ENCODE assay signal across 20 cellular contexts in genomic region chr3:181610973-181611265, GRCh38.
A peak's percentile ranks its signal among the peaks of the same experiment; 100 is the strongest.
DNase-seq lines count a peak whose midpoint lies in the region; ATAC-seq and TF ChIP-seq lines count a peak whose summit lies in the region.
"Had no signal": no experiment of that assay in that cellular context is flagged by ENCODE, and none has a peak within 500 bp of the region (broad histone marks: within the 10 kb centered on the region; RNA-seq: fewer than 3 reads in every experiment).

No MANE protein-coding gene starts in this region.

- no peak for ATAC-seq in heart left ventricle
- ATAC-seq in natural killer cell treated with Interleukin-12 subunit alpha and Interleukin-12 subunit beta and Interleukin-15 and Interleukin-18, amount 100 ng/mL, for 72 hours = no peak
- ATAC-seq: effector memory CD8-positive, alpha-beta T cell; left cardiac atrium had no signal

- H3K9me3 ChIP-seq in heart left ventricle = no peaks in the 10 kb centered on the region
- H3K9me3 ChIP-seq: testis had no signal

- 82 to 92% (median 86%) methylated on average over 2 of the region's 2 CpGs for WGBS in heart left ventricle, 4 donors

- no peak overlapping the region for H3K4me3 Mint-ChIP-seq in natural killer cell treated with Interleukin-12 subunit alpha and Interleukin-12 subunit beta and Interleukin-15 and Interleukin-18, amount 100 ng/mL, for 72 hours
- no peak overlapping the region for H3K4me3 Mint-ChIP-seq in MCF 10A (ENCODE audit: unreplicated experiment)
- H3K4me3 Mint-ChIP-seq: central memory CD8-positive, alpha-beta T cell; effector memory CD8-positive, alpha-beta T cell; IgD-negative memory B cell; nephron had no signal

- H3K27ac ChIP-seq in cingulate gyrus (ENCODE audit: low read depth, low read length) (peak overlapping the region; percentile 80), heart left ventricle (no peak overlapping the region)
- H3K27ac ChIP-seq: testis had no signal

- no peak overlapping the region for H3K4me3 ChIP-seq in heart left ventricle
- H3K4me3 ChIP-seq: testis had no signal

- H3K36me3 Mint-ChIP-seq in natural killer cell treated with Interleukin-12 subunit alpha and Interleukin-12 subunit beta and Interleukin-15 and Interleukin-18, amount 100 ng/mL, for 72 hours = no peaks in the 10 kb centered on the region
- H3K36me3 Mint-ChIP-seq in MCF 10A (ENCODE audit: insufficient read depth, unreplicated experiment) = no peaks in the 10 kb centered on the region
- H3K36me3 Mint-ChIP-seq: IgD-negative memory B cell had no signal

- peaks cover 0 to 3% (median 0%) of the 10 kb centered on the region in 12 donors for H3K4me1 ChIP-seq in heart left ventricle
- H3K4me1 ChIP-seq: testis had no signal

- no peaks in the 10 kb centered on the region for H3K27me3 ChIP-seq in heart left ventricle
- H3K27me3 ChIP-seq: testis had no signal

- intact Hi-C loops in heart left ventricle (cut with DNase I) = no loop called here
- intact Hi-C loops in MCF 10A (cut with micrococcal nuclease) = no loop called here

- DNase-seq in NCI-H1417 (lab: John Stamatoyannopoulos, UW) (peak in 2 of 3 experiments; percentile 54 to 94), NCI-H2196 (lab: John Stamatoyannopoulos, UW; ENCODE audit: unreplicated experiment) (peak; percentile 56), pons (ENCODE audit: low spot score) (peak; percentile 63), heart left ventricle (no peak), MCF 10A (ENCODE audit: unreplicated experiment) (no peak)
- no peak for DNase-seq in activated T-cell treated with anti-CD3 and anti-CD28 coated beads, Interleukin-2, amount 50 U/mL, for 48 hours
- DNase-seq in natural killer cell treated with Interleukin-12 subunit alpha and Interleukin-12 subunit beta and Interleukin-15 and Interleukin-18, amount 100 ng/mL, for 72 hours (ENCODE audit: low spot score) = no peak
- DNase-seq: activated effector memory CD4-positive, alpha-beta T cell treated with anti-CD3 and anti-CD28 coated beads, Interleukin-2, amount 50 U/mL, for 16 hours; amygdala; Calu3; effector memory CD8-positive, alpha-beta T cell; H7; left cardiac atrium; MM.1S; NCI-H526 treated with DMSO at 0.1 percent for 48 hours; testis had no signal

- TF ChIP-seq POLR2A in heart left ventricle (IDR thresholded peaks at IDR 0.05) = no peak

- no peaks in the 10 kb centered on the region for H3K9me3 Mint-ChIP-seq in natural killer cell treated with Interleukin-12 subunit alpha and Interleukin-12 subunit beta and Interleukin-15 and Interleukin-18, amount 100 ng/mL, for 72 hours
- no peaks in the 10 kb centered on the region for H3K9me3 Mint-ChIP-seq in MCF 10A (ENCODE audit: unreplicated experiment)
- H3K9me3 Mint-ChIP-seq: central memory CD8-positive, alpha-beta T cell; IgD-negative memory B cell; nephron had no signal

- TF ChIP-seq CTCF in heart left ventricle (IDR thresholded peaks at IDR 0.05) (no peak), MCF 10A (IDR thresholded peaks at IDR 0.05; ENCODE audit: unreplicated experiment) (no peak)

- H3K27ac Mint-ChIP-seq in natural killer cell treated with Interleukin-12 subunit alpha and Interleukin-12 subunit beta and Interleukin-15 and Interleukin-18, amount 100 ng/mL, for 72 hours = no peak overlapping the region
- no peak overlapping the region for H3K27ac Mint-ChIP-seq in MCF 10A (ENCODE audit: low read depth, unreplicated experiment)
- H3K27ac Mint-ChIP-seq: effector memory CD8-positive, alpha-beta T cell; IgD-negative memory B cell; nephron had no signal

- H3K36me3 ChIP-seq in heart left ventricle = no peaks in the 10 kb centered on the region

- no peaks in the 10 kb centered on the region for H3K27me3 Mint-ChIP-seq in natural killer cell treated with Interleukin-12 subunit alpha and Interleukin-12 subunit beta and Interleukin-15 and Interleukin-18, amount 100 ng/mL, for 72 hours
- no peaks in the 10 kb centered on the region for H3K27me3 Mint-ChIP-seq in MCF 10A (ENCODE audit: insufficient read depth, unreplicated experiment)
- H3K27me3 Mint-ChIP-seq: central memory CD8-positive, alpha-beta T cell; effector memory CD8-positive, alpha-beta T cell; IgD-negative memory B cell had no signal

- CTCF ChIA-PET in MCF 10A (lab: Yijun Ruan, JAX) = interaction anchor here (0.5 to 1.0 kb wide), 3 partner anchors 9 to 284 kb away, joined by 3 to 5 read pairs (median 3); no protein-coding TSS in a partner anchor

- POLR2A ChIA-PET in MCF 10A (lab: Yijun Ruan, JAX) = no interaction called here

- no peaks in the 10 kb centered on the region for H3K4me1 Mint-ChIP-seq in natural killer cell treated with Interleukin-12 subunit alpha and Interleukin-12 subunit beta and Interleukin-15 and Interleukin-18, amount 100 ng/mL, for 72 hours (ENCODE audit: low read depth in 2 of 2)
- H3K4me1 Mint-ChIP-seq in MCF 10A (ENCODE audit: insufficient read depth, unreplicated experiment) = no peaks in the 10 kb centered on the region
- H3K4me1 Mint-ChIP-seq: central memory CD8-positive, alpha-beta T cell; IgD-negative memory B cell had no signal

- no TSS peak for BruUV-seq in MCF 10A (replicated peaks; lab: Mats Ljungman, UMichigan)

Comparison
In these comparisons a context has a peak if more than half of its experiments do, and no peak if none do; other contexts are left out.
1. DNase-seq: peak in NCI-H1417 (2 of 3), NCI-H2196 (single experiment) and pons (single experiment); none in heart left ventricle (0 of 5), activated T-cell treated with anti-CD3 and anti-CD28 coated beads, Interleukin-2, amount 50 U/mL, for 48 hours (0 of 2), natural killer cell treated with Interleukin-12 subunit alpha and Interleukin-12 subunit beta and Interleukin-15 and Interleukin-18, amount 100 ng/mL, for 72 hours (single experiment) and MCF 10A (single experiment).